23 cellular contexts compared by ENCODE assay signal in genomic region chr5:86983208-86983607, GRCh38.
"Had no signal": no experiment of that assay in that cellular context is flagged by ENCODE, and none has a peak within 500 bp of the region (broad histone marks: within the 10 kb centered on the region; RNA-seq: fewer than 3 reads in every experiment).

No MANE protein-coding gene starts in this region.

- H3K4me2 ChIP-seq: neural progenitor cell had no signal

- H3K9me3 ChIP-seq: ascending aorta, colonic mucosa, esophagus squamous epithelium, heart right ventricle, right atrium auricular region, spleen, suprapubic skin, tibial artery, upper lobe of right lung had no signal

- H3K4me3 ChIP-seq: ascending aorta, cardiac muscle cell, colonic mucosa, esophagus squamous epithelium, heart right ventricle, neural progenitor cell, right atrium auricular region, spleen, suprapubic skin, tibial artery, upper lobe of right lung had no signal

- H3K9ac ChIP-seq: neural progenitor cell had no signal

- DNase-seq: activated CD4-positive, alpha-beta T cell treated with anti-CD3 and anti-CD28 coated beads for 36 hours; activated CD4-positive, CD25-positive, alpha-beta regulatory T cell; activated effector memory CD4-positive, alpha-beta T cell treated with Interleukin-2 at 50 U/mL for 16 hours; activated naive CD4-positive, alpha-beta T cell treated with Interleukin-2 at 50 U/mL for 16 hours; cerebellar nuclear complex; colonic mucosa; effector CD8-positive, alpha-beta T cell; esophagus squamous epithelium; foreskin melanocyte; heart right ventricle; midbrain; naive thymus-derived CD8-positive, alpha-beta T cell; occipital lobe; spleen; stimulated activated naive CD4-positive, alpha-beta T cell; tibial artery; upper lobe of right lung had no signal

- H3K27ac ChIP-seq: ascending aorta, cardiac muscle cell, colonic mucosa, epithelial cell of prostate, esophagus squamous epithelium, heart right ventricle, neural progenitor cell, right atrium auricular region, spleen, suprapubic skin, tibial artery, upper lobe of right lung had no signal

- H3K36me3 ChIP-seq: ascending aorta, cardiac muscle cell, colonic mucosa, esophagus squamous epithelium, heart right ventricle, neural progenitor cell, right atrium auricular region, spleen, suprapubic skin, tibial artery, upper lobe of right lung had no signal

- ATAC-seq: activated CD4-positive, alpha-beta T cell treated with anti-CD3 and anti-CD28 coated beads for 36 hours; heart right ventricle; naive thymus-derived CD8-positive, alpha-beta T cell; upper lobe of right lung had no signal

- H3K27me3 ChIP-seq: ascending aorta, cardiac muscle cell, colonic mucosa, esophagus squamous epithelium, heart right ventricle, neural progenitor cell, right atrium auricular region, spleen, suprapubic skin, tibial artery, upper lobe of right lung had no signal

- H3K4me1 ChIP-seq: ascending aorta, colonic mucosa, esophagus squamous epithelium, neural progenitor cell, right atrium auricular region, upper lobe of right lung had no signal
